Comparison of ENCODE assay signal across 20 cellular contexts in the genomic region with DNA sequence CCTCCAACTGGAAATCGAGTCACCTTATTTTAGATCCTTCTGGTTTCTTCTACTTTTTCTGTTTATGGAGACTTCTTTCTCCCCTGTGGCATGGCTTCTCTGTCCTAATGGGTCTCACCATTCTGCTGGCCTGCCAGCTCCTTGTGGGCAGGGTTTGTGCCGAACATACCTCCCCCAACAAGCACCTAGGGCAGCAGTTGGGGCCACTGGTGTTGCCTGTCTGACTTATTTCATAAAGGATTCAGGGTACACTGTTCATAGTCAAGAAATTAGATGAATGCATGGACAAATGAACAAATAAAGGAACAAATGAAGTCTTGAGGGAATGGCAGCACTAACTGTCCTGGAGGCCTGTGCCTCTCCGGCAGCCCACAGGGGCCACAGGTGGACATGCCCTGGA. TPM values are rescaled to one million over a fixed set of nuclear protein-coding genes. Genes with fewer than 3 reads are reported as not detected.
DNase-seq lines count a peak whose midpoint lies in the region; TF ChIP-seq lines count a peak whose summit lies in the region.
"Had no signal": no experiment of that assay in that cellular context is flagged by ENCODE, and none has a peak within 500 bp of the region (broad histone marks: within the 10 kb centered on the region; RNA-seq: fewer than 3 reads in every experiment).

No MANE protein-coding gene starts in this region.

- H3K36me3 ChIP-seq in vagina (no peaks in the 10 kb centered on the region), prostate gland (no peaks in the 10 kb centered on the region)
- H3K36me3 ChIP-seq: BLaER1 treated with 17β-estradiol and CSF1 and Interleukin-3, amounts not matched to agents 10 nM and 100 nM had no signal

- intact Hi-C loops in vagina (cut with DNase I), result no loop called here
- intact Hi-C loops in prostate gland (cut with DNase I), result no loop called here

- H3K27ac Mint-ChIP-seq in neural crest cell (ENCODE audit: unreplicated experiment), result peak overlapping the region; percentile 67
- H3K27ac Mint-ChIP-seq in osteocyte (ENCODE audit: unreplicated experiment), result no peak overlapping the region
- H3K27ac Mint-ChIP-seq: B cell; CD4-positive, alpha-beta T cell; CD8-positive, alpha-beta T cell had no signal

- TF ChIP-seq POLR2A in vagina (IDR thresholded peaks at IDR 0.05) (no peak), prostate gland (IDR thresholded peaks at IDR 0.05) (no peak)

- H3K4me3 ChIP-seq in vagina (no peak overlapping the region), prostate gland (no peak overlapping the region)
- H3K4me3 ChIP-seq: A549; BLaER1 treated with 17β-estradiol and CSF1 and Interleukin-3, amounts not matched to agents 10 nM and 100 nM had no signal

- no peaks in the 10 kb centered on the region for H3K4me1 Mint-ChIP-seq in neural crest cell
- no peaks in the 10 kb centered on the region for H3K4me1 Mint-ChIP-seq in osteocyte (ENCODE audit: unreplicated experiment)
- H3K4me1 Mint-ChIP-seq: B cell had no signal

- no peaks in the 10 kb centered on the region for H3K27me3 ChIP-seq in vagina
- H3K27me3 ChIP-seq in prostate gland (replicated peaks; ENCODE audit: insufficient read depth), result no peaks in the 10 kb centered on the region
- H3K27me3 ChIP-seq: BLaER1 treated with 17β-estradiol and CSF1 and Interleukin-3, amounts not matched to agents 10 nM and 100 nM had no signal

- H3K9me3 Mint-ChIP-seq in neural crest cell, result no peaks in the 10 kb centered on the region
- H3K9me3 Mint-ChIP-seq in osteocyte (ENCODE audit: unreplicated experiment), result no peaks in the 10 kb centered on the region
- H3K9me3 Mint-ChIP-seq: CD4-positive, alpha-beta T cell; CD8-positive, alpha-beta T cell had no signal

- DNase-seq in activated CD8-positive, alpha-beta memory T cell treated with anti-CD3 and anti-CD28 coated beads for 24 hours, result peak; percentile 17
- DNase-seq in activated CD8-positive, alpha-beta memory T cell treated with anti-CD3 and anti-CD28 coated beads, Interleukin-2, amount 50 U/mL, for 48 hours, result no peak
- DNase-seq in neural crest cell (ENCODE audit: low read depth, low spot score) (no peak), osteocyte (ENCODE audit: extremely low spot score, unreplicated experiment) (peak; percentile 32), vagina (ENCODE audit: extremely low spot score in 2 of 2) (peak; percentile 40 to 81), NCI-H1092 treated with DMSO at 0.1 percent for 48 hours (lab: John Stamatoyannopoulos, UW) (no peak), prostate gland (ENCODE audit: low spot score) (no peak)
- no peak for DNase-seq in stimulated activated CD4-positive, alpha-beta T cell treated with anti-CD3 and anti-CD28 coated beads, Interleukin-2, amount 100 ng/mL, for 24 hours
- DNase-seq: AML-193; Caco-2; Calu3; CD4-positive, alpha-beta T cell; DMS79 treated with DMSO at 0.1 percent for 48 hours; GF-D8 had no signal

- H3K27me3 Mint-ChIP-seq in neural crest cell (ENCODE audit: low read depth) (no peaks in the 10 kb centered on the region), osteocyte (ENCODE audit: unreplicated experiment) (peaks cover 9% of the 10 kb centered on the region)
- H3K27me3 Mint-ChIP-seq: B cell; CD4-positive, alpha-beta T cell had no signal

- H3K36me3 Mint-ChIP-seq in neural crest cell (ENCODE audit: low read depth), result no peaks in the 10 kb centered on the region
- H3K36me3 Mint-ChIP-seq in osteocyte (ENCODE audit: unreplicated experiment), result no peaks in the 10 kb centered on the region
- H3K36me3 Mint-ChIP-seq: CD8-positive, alpha-beta T cell had no signal

- 98% methylated on average over 3 of the region's 3 CpGs for WGBS in prostate gland

- H3K9me3 ChIP-seq in vagina (no peaks in the 10 kb centered on the region), prostate gland (no peaks in the 10 kb centered on the region)
- H3K9me3 ChIP-seq: A549; BLaER1 treated with 17β-estradiol and CSF1 and Interleukin-3, amounts not matched to agents 10 nM and 100 nM; Caco-2 had no signal

- TF ChIP-seq CTCF in neural crest cell (conservative IDR thresholded peaks at IDR 0.05), result no peak
- TF ChIP-seq CTCF in osteocyte (IDR thresholded peaks at IDR 0.05), result no peak
- no peak for TF ChIP-seq CTCF in vagina (IDR thresholded peaks at IDR 0.05)
- TF ChIP-seq CTCF in prostate gland (IDR thresholded peaks at IDR 0.05), result no peak

- no peak overlapping the region for H3K4me3 Mint-ChIP-seq in neural crest cell
- H3K4me3 Mint-ChIP-seq in osteocyte (ENCODE audit: unreplicated experiment), result no peak overlapping the region
- H3K4me3 Mint-ChIP-seq: B cell; CD4-positive, alpha-beta T cell; CD8-positive, alpha-beta T cell had no signal

- H3K27ac ChIP-seq in vagina (no peak overlapping the region), prostate gland (no peak overlapping the region)
- H3K27ac ChIP-seq: 22Rv1; A549; BLaER1 treated with 17β-estradiol and CSF1 and Interleukin-3, amounts not matched to agents 10 nM and 100 nM; C4-2B had no signal

- no peaks in the 10 kb centered on the region for H3K4me1 ChIP-seq in vagina
- no peaks in the 10 kb centered on the region for H3K4me1 ChIP-seq in prostate gland (replicated peaks)
- H3K4me1 ChIP-seq: A549; BLaER1 treated with 17β-estradiol and CSF1 and Interleukin-3, amounts not matched to agents 10 nM and 100 nM had no signal

RNA-seq across cellular contexts. Expression of gene DOCK1, which starts 55.6 kb away (rescaled TPM):
- total RNA-seq in neural crest cell (55.8 and 62.9 TPM in 2 replicates), osteocyte (66.3 and 68.7 TPM in 2 replicates), vagina (64.6 TPM), prostate gland (10 to 100 TPM; 41.2 to 56.0 TPM)
- total RNA-seq: B cell; CD4-positive, alpha-beta T cell; CD8-positive, alpha-beta T cell had no signal

Comparison
In these comparisons a context has a peak if more than half of its experiments do, and no peak if none do; other contexts are left out.
1. DNase-seq: peak in activated CD8-positive, alpha-beta memory T cell treated with anti-CD3 and anti-CD28 coated beads for 24 hours (single experiment), osteocyte (single experiment) and vagina (2 of 2); none in activated CD8-positive, alpha-beta memory T cell treated with anti-CD3 and anti-CD28 coated beads, Interleukin-2, amount 50 U/mL, for 48 hours (single experiment), neural crest cell (single experiment), stimulated activated CD4-positive, alpha-beta T cell treated with anti-CD3 and anti-CD28 coated beads, Interleukin-2, amount 100 ng/mL, for 24 hours (0 of 2), NCI-H1092 treated with DMSO at 0.1 percent for 48 hours (single experiment) and prostate gland (single experiment).